1 cellular context compared by ENCODE assay signal in genomic region chr9:137316012-137316981, GRCh38.
TF ChIP-seq lines count a peak whose summit lies in the region.

No MANE protein-coding gene starts in this region.

TF ChIP-seq in K562, 482 proteins besides CTCF, POLR2A, EP300 and RAD21 (continued from another document and continues in another):
- TF ChIP-seq, protein P1, sequence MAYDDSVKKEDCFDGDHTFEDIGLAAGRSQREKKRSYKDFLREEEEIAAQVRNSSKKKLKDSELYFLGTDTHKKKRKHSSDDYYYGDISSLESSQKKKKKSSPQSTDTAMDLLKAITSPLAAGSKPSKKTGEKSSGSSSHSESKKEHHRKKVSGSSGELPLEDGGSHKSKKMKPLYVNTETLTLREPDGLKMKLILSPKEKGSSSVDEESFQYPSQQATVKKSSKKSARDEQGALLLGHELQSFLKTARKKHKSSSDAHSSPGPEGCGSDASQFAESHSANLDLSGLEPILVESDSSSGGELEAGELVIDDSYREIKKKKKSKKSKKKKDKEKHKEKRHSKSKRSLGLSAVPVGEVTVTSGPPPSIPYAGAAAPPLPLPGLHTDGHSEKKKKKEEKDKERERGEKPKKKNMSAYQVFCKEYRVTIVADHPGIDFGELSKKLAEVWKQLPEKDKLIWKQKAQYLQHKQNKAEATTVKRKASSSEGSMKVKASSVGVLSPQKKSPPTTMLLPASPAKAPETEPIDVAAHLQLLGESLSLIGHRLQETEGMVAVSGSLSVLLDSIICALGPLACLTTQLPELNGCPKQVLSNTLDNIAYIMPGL (CRISPR knock-in tag; IDR thresholded peaks at IDR 0.05), result peak; percentile 23; the same call in 1 of the 2 replicates
- no peak for TF ChIP-seq AFF1 (IDR thresholded peaks at IDR 0.05; ENCODE audit: low read depth in 1 of 2, partially characterized antibody in 2 of 2)
- no peak for TF ChIP-seq CHAMP1 (IDR thresholded peaks at IDR 0.05)
- no peak for TF ChIP-seq ILK (tag; IDR thresholded peaks at IDR 0.05; ENCODE audit: borderline replicate concordance, low read depth)
- TF ChIP-seq MYBL2 (IDR thresholded peaks at IDR 0.05; ENCODE audit: low read depth), result peak; percentile 94
- TF ChIP-seq MYBL2 (CRISPR knock-in tag; IDR thresholded peaks at IDR 0.05; ENCODE audit: borderline replicate concordance), result peak; percentile 90; the same call in 1 of the 2 replicates
- TF ChIP-seq THRAP3 (IDR thresholded peaks at IDR 0.05; ENCODE audit: borderline replicate concordance), result no peak
- TF ChIP-seq BCOR (IDR thresholded peaks at IDR 0.05), result peak; percentile 70; the same call in 1 of the 2 replicates
- TF ChIP-seq GATAD2B (IDR thresholded peaks at IDR 0.05; ENCODE audit: borderline replicate concordance), result peak; percentile 99
- no peak for TF ChIP-seq U2AF2 (optimal IDR thresholded peaks at IDR 0.05; ENCODE audit: low read depth, low read length)
- 0 out of 2 replicates have a peak, but pooled peaks have one; percentile 20 for TF ChIP-seq CREB1 (IDR thresholded peaks at IDR 0.05)
- no peak; the same call in 1 of the 2 replicates for TF ChIP-seq CREB1 (CRISPR knock-in tag; IDR thresholded peaks at IDR 0.05)
- TF ChIP-seq ZNF311 (CRISPR knock-in tag; IDR thresholded peaks at IDR 0.05), result no peak
- TF ChIP-seq TBP (optimal IDR thresholded peaks at IDR 0.05; ENCODE audit: low read depth, low read length), result peak; percentile 24
- TF ChIP-seq E2F1 (CRISPR knock-in tag; IDR thresholded peaks at IDR 0.05), result peak; percentile 67; the same call in 1 of the 2 replicates
- TF ChIP-seq E2F3 (CRISPR knock-in tag; IDR thresholded peaks at IDR 0.05), result peak; percentile 58; the same call in 1 of the 2 replicates
- TF ChIP-seq SUPT5H (IDR thresholded peaks at IDR 0.05), result 0 out of 2 replicates have a peak, but pooled peaks have one; percentile 46
- TF ChIP-seq, protein P2, sequence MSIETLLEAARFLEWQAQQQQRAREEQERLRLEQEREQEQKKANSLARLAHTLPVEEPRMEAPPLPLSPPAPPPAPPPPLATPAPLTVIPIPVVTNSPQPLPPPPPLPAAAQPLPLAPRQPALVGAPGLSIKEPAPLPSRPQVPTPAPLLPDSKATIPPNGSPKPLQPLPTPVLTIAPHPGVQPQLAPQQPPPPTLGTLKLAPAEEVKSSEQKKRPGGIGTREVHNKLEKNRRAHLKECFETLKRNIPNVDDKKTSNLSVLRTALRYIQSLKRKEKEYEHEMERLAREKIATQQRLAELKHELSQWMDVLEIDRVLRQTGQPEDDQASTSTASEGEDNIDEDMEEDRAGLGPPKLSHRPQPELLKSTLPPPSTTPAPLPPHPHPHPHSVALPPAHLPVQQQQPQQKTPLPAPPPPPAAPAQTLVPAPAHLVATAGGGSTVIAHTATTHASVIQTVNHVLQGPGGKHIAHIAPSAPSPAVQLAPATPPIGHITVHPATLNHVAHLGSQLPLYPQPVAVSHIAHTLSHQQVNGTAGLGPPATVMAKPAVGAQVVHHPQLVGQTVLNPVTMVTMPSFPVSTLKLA (conservative IDR thresholded peaks at IDR 0.05), result peak in 1 of 2 experiments; percentile 36; a peak in 1 of 4 replicates
- TF ChIP-seq CTBP1 (IDR thresholded peaks at IDR 0.05; ENCODE audit: borderline replicate concordance), result peak; percentile 44; the same call in 1 of the 2 replicates
- TF ChIP-seq, protein P3, sequence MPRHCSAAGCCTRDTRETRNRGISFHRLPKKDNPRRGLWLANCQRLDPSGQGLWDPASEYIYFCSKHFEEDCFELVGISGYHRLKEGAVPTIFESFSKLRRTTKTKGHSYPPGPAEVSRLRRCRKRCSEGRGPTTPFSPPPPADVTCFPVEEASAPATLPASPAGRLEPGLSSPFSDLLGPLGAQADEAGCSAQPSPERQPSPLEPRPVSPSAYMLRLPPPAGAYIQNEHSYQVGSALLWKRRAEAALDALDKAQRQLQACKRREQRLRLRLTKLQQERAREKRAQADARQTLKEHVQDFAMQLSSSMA (CRISPR knock-in tag; IDR thresholded peaks at IDR 0.05), result no peak
- no peak for TF ChIP-seq POLR2H (tag; IDR thresholded peaks at IDR 0.05; ENCODE audit: low read depth)
- no peak for TF ChIP-seq KDM2B (CRISPR knock-in tag; IDR thresholded peaks at IDR 0.05)
- TF ChIP-seq EGR1 (conservative IDR thresholded peaks at IDR 0.05), result peak; percentile 28
- peak; percentile 46; the same call in 1 of the 2 replicates for TF ChIP-seq ATF7 (IDR thresholded peaks at IDR 0.05)
- TF ChIP-seq, protein P4, sequence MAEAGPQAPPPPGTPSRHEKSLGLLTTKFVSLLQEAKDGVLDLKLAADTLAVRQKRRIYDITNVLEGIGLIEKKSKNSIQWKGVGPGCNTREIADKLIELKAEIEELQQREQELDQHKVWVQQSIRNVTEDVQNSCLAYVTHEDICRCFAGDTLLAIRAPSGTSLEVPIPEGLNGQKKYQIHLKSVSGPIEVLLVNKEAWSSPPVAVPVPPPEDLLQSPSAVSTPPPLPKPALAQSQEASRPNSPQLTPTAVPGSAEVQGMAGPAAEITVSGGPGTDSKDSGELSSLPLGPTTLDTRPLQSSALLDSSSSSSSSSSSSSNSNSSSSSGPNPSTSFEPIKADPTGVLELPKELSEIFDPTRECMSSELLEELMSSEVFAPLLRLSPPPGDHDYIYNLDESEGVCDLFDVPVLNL (CRISPR knock-in tag; IDR thresholded peaks at IDR 0.05; ENCODE audit: low read depth), result no peak
- TF ChIP-seq, protein P5, sequence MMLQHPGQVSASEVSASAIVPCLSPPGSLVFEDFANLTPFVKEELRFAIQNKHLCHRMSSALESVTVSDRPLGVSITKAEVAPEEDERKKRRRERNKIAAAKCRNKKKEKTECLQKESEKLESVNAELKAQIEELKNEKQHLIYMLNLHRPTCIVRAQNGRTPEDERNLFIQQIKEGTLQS (IDR thresholded peaks at IDR 0.05), result no peak
- TF ChIP-seq, protein P5 (CRISPR knock-in tag; conservative IDR thresholded peaks at IDR 0.05), result no peak
- peak; percentile 70 for TF ChIP-seq MTA3 (IDR thresholded peaks at IDR 0.05; ENCODE audit: borderline replicate concordance)
- no peak for TF ChIP-seq ETS2 (tag; IDR thresholded peaks at IDR 0.05; ENCODE audit: borderline replicate concordance, poor library complexity, severe bottlenecking)
- TF ChIP-seq FOXM1 (IDR thresholded peaks at IDR 0.05; ENCODE audit: low read depth), result no peak; the same call in 1 of the 2 replicates
- peak; percentile 90 for TF ChIP-seq FOXM1 (CRISPR knock-in tag; IDR thresholded peaks at IDR 0.05; ENCODE audit: low read depth)
- no peak for TF ChIP-seq MCM7 (IDR thresholded peaks at IDR 0.05)
- TF ChIP-seq E4F1 (CRISPR knock-in tag; IDR thresholded peaks at IDR 0.05; ENCODE audit: borderline replicate concordance), result no peak
- TF ChIP-seq NEUROD1 (IDR thresholded peaks at IDR 0.05; ENCODE audit: borderline replicate concordance, low read depth, low read length, partially characterized antibody), result no peak
- 0 out of 2 replicates have a peak, but pooled peaks have one; percentile 54 for TF ChIP-seq GTF2E2 (tag; IDR thresholded peaks at IDR 0.05)
- TF ChIP-seq NFYB (IDR thresholded peaks at IDR 0.05; ENCODE audit: extremely low read depth, insufficient read length), result peak; percentile 31
- no peak for TF ChIP-seq MAFK (IDR thresholded peaks at IDR 0.05; ENCODE audit: low read length)
- no peak for TF ChIP-seq MEIS2 (IDR thresholded peaks at IDR 0.05; ENCODE audit: partially characterized antibody)
- no peak for TF ChIP-seq FOXJ2 (tag; IDR thresholded peaks at IDR 0.05)
- TF ChIP-seq HDAC1 (IDR thresholded peaks at IDR 0.05), result peak in 1 of 2 experiments; percentile 44; a peak in 1 of 4 replicates
- TF ChIP-seq NBN (IDR thresholded peaks at IDR 0.05; ENCODE audit: low read depth), result no peak
- TF ChIP-seq TAL1 (IDR thresholded peaks at IDR 0.05), result no peak
- peak; percentile 21; the same call in 1 of the 2 replicates for TF ChIP-seq FOXP1 (CRISPR knock-in tag; IDR thresholded peaks at IDR 0.05)
- TF ChIP-seq NR2C1 (IDR thresholded peaks at IDR 0.05), result no peak
- TF ChIP-seq NR2C1 (tag; IDR thresholded peaks at IDR 0.05), result no peak
- 0 out of 4 replicates have a peak, but pooled peaks of 1 of the 2 experiments have one; percentile 16 for TF ChIP-seq TRIM24 (IDR thresholded peaks at IDR 0.05)
- TF ChIP-seq, protein P6, sequence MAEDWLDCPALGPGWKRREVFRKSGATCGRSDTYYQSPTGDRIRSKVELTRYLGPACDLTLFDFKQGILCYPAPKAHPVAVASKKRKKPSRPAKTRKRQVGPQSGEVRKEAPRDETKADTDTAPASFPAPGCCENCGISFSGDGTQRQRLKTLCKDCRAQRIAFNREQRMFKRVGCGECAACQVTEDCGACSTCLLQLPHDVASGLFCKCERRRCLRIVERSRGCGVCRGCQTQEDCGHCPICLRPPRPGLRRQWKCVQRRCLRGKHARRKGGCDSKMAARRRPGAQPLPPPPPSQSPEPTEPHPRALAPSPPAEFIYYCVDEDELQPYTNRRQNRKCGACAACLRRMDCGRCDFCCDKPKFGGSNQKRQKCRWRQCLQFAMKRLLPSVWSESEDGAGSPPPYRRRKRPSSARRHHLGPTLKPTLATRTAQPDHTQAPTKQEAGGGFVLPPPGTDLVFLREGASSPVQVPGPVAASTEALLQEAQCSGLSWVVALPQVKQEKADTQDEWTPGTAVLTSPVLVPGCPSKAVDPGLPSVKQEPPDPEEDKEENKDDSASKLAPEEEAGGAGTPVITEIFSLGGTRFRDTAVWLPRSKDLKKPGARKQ (CRISPR knock-in tag; IDR thresholded peaks at IDR 0.05), result no peak
